Comparison of ENCODE assay signal across 7 cellular contexts in the genomic region with DNA sequence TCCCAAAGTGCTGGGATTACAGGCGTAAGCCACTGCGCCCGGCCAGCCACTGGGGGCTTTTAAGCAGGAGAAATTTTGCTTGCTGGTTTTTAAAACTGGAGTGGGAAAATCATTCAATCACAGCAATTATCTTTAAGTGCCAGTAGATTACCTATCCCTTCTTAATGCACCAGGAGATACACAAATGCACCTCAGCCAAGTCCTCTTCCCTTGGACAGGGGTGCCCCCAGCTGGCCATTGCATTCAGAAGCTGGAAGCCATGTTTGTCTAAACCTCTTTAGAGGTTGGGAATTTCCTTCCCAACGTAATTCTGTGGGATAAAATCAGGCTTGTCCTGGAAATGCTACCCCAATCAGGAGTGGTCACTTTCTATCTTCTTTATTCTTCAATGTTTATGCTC.
A peak's percentile ranks its signal among the peaks of the same experiment; 100 is the strongest.
DNase-seq lines count a peak whose midpoint lies in the region; ATAC-seq and TF ChIP-seq lines count a peak whose summit lies in the region.

No MANE protein-coding gene starts in this region.

- TF ChIP-seq CTCF in HFF-Myc (IDR thresholded peaks at IDR 0.05; ENCODE audit: low read depth, low read length, missing control alignments) (peak; percentile 46), retinal pigment epithelial cell (conservative IDR thresholded peaks at IDR 0.05; ENCODE audit: low read depth, low read length) (peak; percentile 39)

- H3K4me3 ChIP-seq in HFF-Myc (replicated peaks; ENCODE audit: low read depth, low read length) (no peak overlapping the region), retinal pigment epithelial cell (ENCODE audit: low read length) (no peak overlapping the region)

- no peak for ATAC-seq in HG02973 (IDR thresholded peaks at IDR 0.05; ENCODE audit: unreplicated experiment)

- DNase-seq in DMS53 treated with DMSO at 0.1 percent for 48 hours (lab: John Stamatoyannopoulos, UW; ENCODE audit: unreplicated experiment) (peak; percentile 34), HFF-Myc (ENCODE audit: extremely low read depth, low read depth) (peak; percentile 10), RPMI8226 (peak; percentile 14), fibroblast of gingiva (ENCODE audit: low read depth) (peak; percentile 14), retinal pigment epithelial cell (ENCODE audit: low read depth) (no peak)
- no peak for DNase-seq in stimulated activated CD8-positive, alpha-beta memory T cell treated with anti-CD3 and anti-CD28 coated beads, Interleukin-4, amount 100 ng/mL, for 48 hours

Comparison
In these comparisons a context has a peak if more than half of its experiments do, and no peak if none do; other contexts are left out.
1. DNase-seq: peak in DMS53 treated with DMSO at 0.1 percent for 48 hours (single experiment), HFF-Myc (single experiment), RPMI8226 (single experiment) and fibroblast of gingiva (single experiment); none in retinal pigment epithelial cell (single experiment) and stimulated activated CD8-positive, alpha-beta memory T cell treated with anti-CD3 and anti-CD28 coated beads, Interleukin-4, amount 100 ng/mL, for 48 hours (single experiment).